ENCODE assay signal across 8 cellular contexts in genomic region chr17:72539981-72540897, GRCh38.
A peak's percentile ranks its signal among the peaks of the same experiment; 100 is the strongest.
DNase-seq lines count a peak whose midpoint lies in the region; ATAC-seq and TF ChIP-seq lines count a peak whose summit lies in the region.

No MANE protein-coding gene starts in this region.

- H3K36me3 Mint-ChIP-seq in activated naive CD8-positive, alpha-beta T cell treated with anti-CD3 and anti-CD28 coated beads, Interleukin-2, amount 10 ng/mL, durations not matched to agents 7 days and 5 days = no peaks in the 10 kb centered on the region

- H3K9me2 ChIP-seq in GM23248 (ENCODE audit: insufficient read depth) = no peaks in the 10 kb centered on the region

- DNase-seq in GM04504 (ENCODE audit: low read depth) (peak; percentile 38), GM23248 (peak; percentile 92), LHCN-M2 (ENCODE audit: low read depth) (peak; percentile 81), SK-N-MC (ENCODE audit: low read depth, low spot score) (no peak), cardiac muscle cell (ENCODE audit: low read depth in 1 of 2, low spot score in 1 of 2) (peak; percentile 84 to 85), pons (ENCODE audit: low spot score) (peak; percentile 75)
- DNase-seq in activated naive CD8-positive, alpha-beta T cell treated with anti-CD3 and anti-CD28 coated beads, Interleukin-2, amount 10 ng/mL, durations not matched to agents 7 days and 5 days = peak; percentile 83
- no peak for DNase-seq in effector CD8-positive, alpha-beta T cell (lab: John Stamatoyannopoulos, UW)

- H2AFZ ChIP-seq in GM23248 = peak overlapping the region; percentile 84

- no peaks in the 10 kb centered on the region for H4K20me1 ChIP-seq in GM23248 (ENCODE audit: insufficient read depth)

- peak overlapping the region; percentile 36 for H3K27ac ChIP-seq in GM23248
- no peak overlapping the region for H3K27ac ChIP-seq in SK-N-MC
- no peak overlapping the region for H3K27ac ChIP-seq in cardiac muscle cell

- H3K4me3 Mint-ChIP-seq in activated naive CD8-positive, alpha-beta T cell treated with anti-CD3 and anti-CD28 coated beads, Interleukin-2, amount 10 ng/mL, durations not matched to agents 7 days and 5 days = no peak overlapping the region

- peaks cover 32% of the 10 kb centered on the region for H3K79me2 ChIP-seq in GM23248 (ENCODE audit: insufficient read depth)

- H3K4me1 ChIP-seq in GM23248 (ENCODE audit: insufficient read depth) (peaks cover 4% of the 10 kb centered on the region; the same call in 1 of the 2 replicates), cardiac muscle cell (ENCODE audit: low read depth) (peaks cover 11% of the 10 kb centered on the region)

- 6 to 7% methylated on average over 41 to 50 of the region's 50 CpGs for WGBS in GM23248 (ENCODE audit: low coverage in 1 of 2, low lambda C conversion rate in 2 of 2, missing lambda C conversion rate in 2 of 2), 2 experiments

- peak overlapping the region; percentile 64 for H3K4me2 ChIP-seq in GM23248 (ENCODE audit: unreplicated experiment)

- H3K27me3 Mint-ChIP-seq in activated naive CD8-positive, alpha-beta T cell treated with anti-CD3 and anti-CD28 coated beads, Interleukin-2, amount 10 ng/mL, durations not matched to agents 7 days and 5 days = peaks cover 14% of the 10 kb centered on the region

- no peaks in the 10 kb centered on the region for H3K9me3 Mint-ChIP-seq in activated naive CD8-positive, alpha-beta T cell treated with anti-CD3 and anti-CD28 coated beads, Interleukin-2, amount 10 ng/mL, durations not matched to agents 7 days and 5 days

- H3K36me3 ChIP-seq in GM23248 (ENCODE audit: low read depth) (no peaks in the 10 kb centered on the region), SK-N-MC (ENCODE audit: insufficient read depth, low read length) (no peaks in the 10 kb centered on the region), cardiac muscle cell (no peaks in the 10 kb centered on the region)

- TF ChIP-seq CTCF in cardiac muscle cell (IDR thresholded peaks at IDR 0.05; ENCODE audit: low read depth, low read length) = peak; percentile 70

- H3K4me1 Mint-ChIP-seq in activated naive CD8-positive, alpha-beta T cell treated with anti-CD3 and anti-CD28 coated beads, Interleukin-2, amount 10 ng/mL, durations not matched to agents 7 days and 5 days = no peaks in the 10 kb centered on the region

- ATAC-seq in activated naive CD8-positive, alpha-beta T cell treated with anti-CD3 and anti-CD28 coated beads, Interleukin-2, amount 10 ng/mL, durations not matched to agents 7 days and 5 days (ENCODE audit: low read depth) = peak; percentile 85

- H3K9ac ChIP-seq in GM23248 (peak overlapping the region; percentile 60), SK-N-MC (ENCODE audit: insufficient read length) (peak overlapping the region; percentile 51)

- H3K27ac Mint-ChIP-seq in activated naive CD8-positive, alpha-beta T cell treated with anti-CD3 and anti-CD28 coated beads, Interleukin-2, amount 10 ng/mL, durations not matched to agents 7 days and 5 days = no peak overlapping the region

- H3K9me3 ChIP-seq in GM23248 (ENCODE audit: low read depth) (no peaks in the 10 kb centered on the region), SK-N-MC (ENCODE audit: low read depth, low read length) (no peaks in the 10 kb centered on the region), cardiac muscle cell (ENCODE audit: low read depth) (no peaks in the 10 kb centered on the region)

- H3K4me3 ChIP-seq in GM23248 (peak overlapping the region; percentile 59), SK-N-MC (peak overlapping the region; percentile 63), cardiac muscle cell (peak overlapping the region; percentile 2)

- in situ Hi-C loops in GM23248 (cut with MboI) = loop anchor here (10.0 to 25.0 kb wide), 8 partner anchors 205 to 1903 kb away; no protein-coding TSS in a partner anchor

- H3K27me3 ChIP-seq in GM23248 (replicated peaks; ENCODE audit: insufficient read depth) (no peaks in the 10 kb centered on the region), cardiac muscle cell (peaks cover 5% of the 10 kb centered on the region)

- H3F3A ChIP-seq in GM23248 (ENCODE audit: insufficient read depth) = no peaks in the 10 kb centered on the region

- POLR2A ChIA-PET in activated naive CD8-positive, alpha-beta T cell treated with anti-CD3 and anti-CD28 coated beads, Interleukin-2, amount 10 ng/mL, durations not matched to agents 7 days and 5 days (lab: Charles Lee) = no interaction called here

Comparison
In these comparisons a context has a peak if more than half of its experiments do, and no peak if none do; other contexts are left out.
1. DNase-seq: peak in GM04504 (single experiment), GM23248 (single experiment), LHCN-M2 (single experiment), activated naive CD8-positive, alpha-beta T cell treated with anti-CD3 and anti-CD28 coated beads, Interleukin-2, amount 10 ng/mL, durations not matched to agents 7 days and 5 days (single experiment), cardiac muscle cell (2 of 2) and pons (single experiment); none in SK-N-MC (single experiment) and effector CD8-positive, alpha-beta T cell (single experiment).
2. H3K4me3 ChIP-seq: peak in every context shown above with its lines; median percentile 63 in SK-N-MC; 59 in GM23248; 2 in cardiac muscle cell.